Comparison of ENCODE assay signal across 14 cellular contexts in the genomic region with DNA sequence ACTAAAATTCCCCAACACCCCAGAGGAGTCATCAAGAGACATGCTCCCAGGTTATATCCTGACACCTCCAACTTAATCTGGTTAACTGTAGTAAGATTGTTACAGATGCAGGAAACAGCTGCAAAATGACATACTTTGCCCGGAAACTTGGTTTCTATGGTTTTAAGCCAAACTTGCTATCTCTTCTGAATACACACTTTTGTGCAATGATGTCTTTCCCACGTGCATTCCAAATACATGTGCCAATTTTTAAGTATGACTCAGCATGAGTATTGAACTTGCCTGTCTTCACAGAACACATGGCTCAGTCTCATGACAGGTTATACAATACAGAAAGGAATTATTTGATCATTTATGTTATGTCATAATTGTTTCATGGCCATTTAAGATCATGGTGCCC.
DNase-seq lines count a peak whose midpoint lies in the region; ATAC-seq and TF ChIP-seq lines count a peak whose summit lies in the region.
"Had no signal": no experiment of that assay in that cellular context is flagged by ENCODE, and none has a peak within 500 bp of the region (broad histone marks: within the 10 kb centered on the region; RNA-seq: fewer than 3 reads in every experiment).

No MANE protein-coding gene starts in this region.

- H3K36me3 Mint-ChIP-seq in activated naive CD8-positive, alpha-beta T cell treated with anti-CD3 and anti-CD28 coated beads, Interleukin-2, amount 50 U/mL, for 24 hours (ENCODE audit: low read depth) = no peaks in the 10 kb centered on the region

- H3K9me3 ChIP-seq in RWPE2 (ENCODE audit: severe bottlenecking) = no peaks in the 10 kb centered on the region
- H3K9me3 ChIP-seq in effector memory CD4-positive, alpha-beta T cell (ENCODE audit: control insufficient read depth, low read length) = no peaks in the 10 kb centered on the region
- H3K9me3 ChIP-seq: left lung had no signal

- no peak overlapping the region for H3K4me3 Mint-ChIP-seq in activated naive CD8-positive, alpha-beta T cell treated with anti-CD3 and anti-CD28 coated beads, Interleukin-2, amount 50 U/mL, for 24 hours

- no peaks in the 10 kb centered on the region for H3K9me3 Mint-ChIP-seq in activated naive CD8-positive, alpha-beta T cell treated with anti-CD3 and anti-CD28 coated beads, Interleukin-2, amount 50 U/mL, for 24 hours

- ATAC-seq in RWPE2 (ENCODE audit: low read depth) (peak; percentile 93), sciatic nerve (peak; percentile 95), GM18517 (IDR thresholded peaks at IDR 0.05; ENCODE audit: unreplicated experiment) (no peak)
- no peak for ATAC-seq in activated naive CD8-positive, alpha-beta T cell treated with anti-CD3 and anti-CD28 coated beads, Interleukin-2, amount 50 U/mL, for 24 hours
- ATAC-seq: left lung had no signal

- H3K36me3 ChIP-seq in RWPE2 (ENCODE audit: low read depth) = no peaks in the 10 kb centered on the region
- no peaks in the 10 kb centered on the region for H3K36me3 ChIP-seq in effector memory CD4-positive, alpha-beta T cell (ENCODE audit: control insufficient read depth, insufficient read depth, low read length)
- H3K36me3 ChIP-seq: left lung had no signal

- H3K4me3 ChIP-seq in RWPE2 (ENCODE audit: severe bottlenecking) (no peak overlapping the region), fibroblast of mammary gland (ENCODE audit: control insufficient read depth, low read depth, low read length) (no peak overlapping the region)
- no peak overlapping the region for H3K4me3 ChIP-seq in effector memory CD4-positive, alpha-beta T cell (ENCODE audit: insufficient read depth, low read depth, low read length, poor library complexity, severe bottlenecking)
- H3K4me3 ChIP-seq: coronary artery, left lung had no signal

- peaks cover 3% of the 10 kb centered on the region for H3K27me3 Mint-ChIP-seq in activated naive CD8-positive, alpha-beta T cell treated with anti-CD3 and anti-CD28 coated beads, Interleukin-2, amount 50 U/mL, for 24 hours

- intact Hi-C loops in sciatic nerve (cut with DNase I) = no loop called here

- no peak overlapping the region for H3K27ac Mint-ChIP-seq in activated naive CD8-positive, alpha-beta T cell treated with anti-CD3 and anti-CD28 coated beads, Interleukin-2, amount 50 U/mL, for 24 hours

- no peak for TF ChIP-seq CTCF in RWPE2 (IDR thresholded peaks at IDR 0.05; ENCODE audit: poor library complexity, severe bottlenecking)
- no peak for TF ChIP-seq CTCF in fibroblast of mammary gland (conservative IDR thresholded peaks at IDR 0.05; ENCODE audit: control insufficient read depth, insufficient read depth, low read depth, low read length)

- H3K27ac ChIP-seq in RWPE2 (ENCODE audit: poor library complexity, severe bottlenecking) = peak overlapping the region; percentile 35
- no peak overlapping the region for H3K27ac ChIP-seq in effector memory CD4-positive, alpha-beta T cell (ENCODE audit: insufficient read depth, low read length, poor library complexity, severe bottlenecking)
- H3K27ac ChIP-seq: coronary artery, left lung had no signal

- H3K27me3 ChIP-seq in RWPE2 (ENCODE audit: insufficient read depth, poor library complexity, severe bottlenecking) = no peaks in the 10 kb centered on the region
- H3K27me3 ChIP-seq in effector memory CD4-positive, alpha-beta T cell (replicated peaks; ENCODE audit: control insufficient read depth, insufficient read depth, low read length, poor library complexity, severe bottlenecking) = no peaks in the 10 kb centered on the region
- H3K27me3 ChIP-seq: left lung had no signal

- H3K4me1 Mint-ChIP-seq in activated naive CD8-positive, alpha-beta T cell treated with anti-CD3 and anti-CD28 coated beads, Interleukin-2, amount 50 U/mL, for 24 hours = no peaks in the 10 kb centered on the region

- peaks cover 11% of the 10 kb centered on the region for H3K4me1 ChIP-seq in RWPE2 (ENCODE audit: insufficient read depth, poor library complexity, severe bottlenecking)
- H3K4me1 ChIP-seq in effector memory CD4-positive, alpha-beta T cell (ENCODE audit: control insufficient read depth, insufficient read depth, low read length, poor library complexity, severe bottlenecking) = no peaks in the 10 kb centered on the region
- H3K4me1 ChIP-seq: left lung had no signal

- peak; percentile 94 for DNase-seq in GM04504 (ENCODE audit: low read depth)
- no peak for DNase-seq in RWPE2 (ENCODE audit: low spot score)
- peak; percentile 98 for DNase-seq in fibroblast of mammary gland (ENCODE audit: low read depth)
- DNase-seq in sciatic nerve (ENCODE audit: low spot score) = no peak
- DNase-seq in anterior cingulate cortex (lab: John Stamatoyannopoulos, UW) = no peak
- no peak for DNase-seq in activated naive CD8-positive, alpha-beta T cell treated with anti-CD3 and anti-CD28 coated beads, Interleukin-2, amount 50 U/mL, for 24 hours
- no peak for DNase-seq in effector memory CD4-positive, alpha-beta T cell
- DNase-seq: KG1, left lung, NCI-H748 treated with DMSO at 0.1 percent for 48 hours, retina, T-helper 2 cell had no signal

Comparison
In these comparisons a context has a peak if more than half of its experiments do, and no peak if none do; other contexts are left out.
1. DNase-seq: peak in GM04504 (single experiment) and fibroblast of mammary gland (single experiment); none in RWPE2 (single experiment), sciatic nerve (single experiment), anterior cingulate cortex (0 of 58), activated naive CD8-positive, alpha-beta T cell treated with anti-CD3 and anti-CD28 coated beads, Interleukin-2, amount 50 U/mL, for 24 hours (single experiment) and effector memory CD4-positive, alpha-beta T cell (0 of 3).
2. ATAC-seq: peak in RWPE2 (single experiment) and sciatic nerve (single experiment); none in GM18517 (single experiment) and activated naive CD8-positive, alpha-beta T cell treated with anti-CD3 and anti-CD28 coated beads, Interleukin-2, amount 50 U/mL, for 24 hours (single experiment).